In genomic region chr2:37671816-37672103, GRCh38 we compare ENCODE assay signal across 8 cellular contexts. TPM values are rescaled to one million over a fixed set of nuclear protein-coding genes. Genes with fewer than 3 reads are reported as not detected.
DNase-seq lines count a peak whose midpoint lies in the region; ATAC-seq and TF ChIP-seq lines count a peak whose summit lies in the region.

No MANE protein-coding gene starts in this region.

- peaks cover 6% of the 10 kb centered on the region for H3K36me3 Mint-ChIP-seq in T-helper 1 cell treated with Interleukin-12 subunit alpha and Interleukin-12 subunit beta and Interleukin-4 antibody, amounts not matched to agents 30 μg/mL and 1 μg/mL, for 36 hours (ENCODE audit: low read depth)

- no peak for TF ChIP-seq CTCF in fibroblast of villous mesenchyme (IDR thresholded peaks at IDR 0.05; ENCODE audit: insufficient read depth, low read depth, low read length)

- H3K4me3 ChIP-seq in fibroblast of villous mesenchyme (ENCODE audit: low read depth, low read length) (peak overlapping the region; percentile 93), skeletal muscle cell (ENCODE audit: low read depth, low read length) (peak overlapping the region; percentile 92)

- peak overlapping the region; percentile 52 for H3K27ac Mint-ChIP-seq in T-helper 1 cell treated with Interleukin-12 subunit alpha and Interleukin-12 subunit beta and Interleukin-4 antibody, amounts not matched to agents 30 μg/mL and 1 μg/mL, for 36 hours

- H3K9me3 Mint-ChIP-seq in T-helper 1 cell treated with Interleukin-12 subunit alpha and Interleukin-12 subunit beta and Interleukin-4 antibody, amounts not matched to agents 30 μg/mL and 1 μg/mL, for 36 hours: no peaks in the 10 kb centered on the region

- ATAC-seq in GM18498 (IDR thresholded peaks at IDR 0.05; ENCODE audit: unreplicated experiment) (peak; percentile 11), HG02642 (IDR thresholded peaks at IDR 0.05; ENCODE audit: poor library complexity, unreplicated experiment) (peak; percentile 21)

- H3K27me3 Mint-ChIP-seq in T-helper 1 cell treated with Interleukin-12 subunit alpha and Interleukin-12 subunit beta and Interleukin-4 antibody, amounts not matched to agents 30 μg/mL and 1 μg/mL, for 36 hours (ENCODE audit: low read depth): peaks cover 7% of the 10 kb centered on the region

- no peak for DNase-seq in fibroblast of villous mesenchyme (ENCODE audit: low read depth)
- DNase-seq in skeletal muscle cell (ENCODE audit: low read depth): no peak
- DNase-seq in NCI-H1105 treated with DMSO at 0.1 percent for 48 hours (lab: John Stamatoyannopoulos, UW): no peak
- DNase-seq in stimulated activated CD4-positive, alpha-beta T cell treated with anti-CD3 and anti-CD28 coated beads, Interleukin-2, amount 100 ng/mL, for 24 hours: no peak
- no peak for DNase-seq in stimulated activated naive CD4-positive, alpha-beta T cell treated with Interleukin-2 at 50 U/mL for 16 hours (lab: John Stamatoyannopoulos, UW)

- peak overlapping the region; percentile 78 for H3K4me3 Mint-ChIP-seq in T-helper 1 cell treated with Interleukin-12 subunit alpha and Interleukin-12 subunit beta and Interleukin-4 antibody, amounts not matched to agents 30 μg/mL and 1 μg/mL, for 36 hours

- H3K4me1 Mint-ChIP-seq in T-helper 1 cell treated with Interleukin-12 subunit alpha and Interleukin-12 subunit beta and Interleukin-4 antibody, amounts not matched to agents 30 μg/mL and 1 μg/mL, for 36 hours (ENCODE audit: low read depth): peaks cover 24% of the 10 kb centered on the region

RNA-seq across cellular contexts. Expression of gene CDC42EP3, which starts 0.3 kb away (rescaled TPM):
- 105 and 132 TPM in 2 replicates for total RNA-seq in fibroblast of villous mesenchyme
